2 cellular contexts compared by ENCODE assay signal in the genomic region with DNA sequence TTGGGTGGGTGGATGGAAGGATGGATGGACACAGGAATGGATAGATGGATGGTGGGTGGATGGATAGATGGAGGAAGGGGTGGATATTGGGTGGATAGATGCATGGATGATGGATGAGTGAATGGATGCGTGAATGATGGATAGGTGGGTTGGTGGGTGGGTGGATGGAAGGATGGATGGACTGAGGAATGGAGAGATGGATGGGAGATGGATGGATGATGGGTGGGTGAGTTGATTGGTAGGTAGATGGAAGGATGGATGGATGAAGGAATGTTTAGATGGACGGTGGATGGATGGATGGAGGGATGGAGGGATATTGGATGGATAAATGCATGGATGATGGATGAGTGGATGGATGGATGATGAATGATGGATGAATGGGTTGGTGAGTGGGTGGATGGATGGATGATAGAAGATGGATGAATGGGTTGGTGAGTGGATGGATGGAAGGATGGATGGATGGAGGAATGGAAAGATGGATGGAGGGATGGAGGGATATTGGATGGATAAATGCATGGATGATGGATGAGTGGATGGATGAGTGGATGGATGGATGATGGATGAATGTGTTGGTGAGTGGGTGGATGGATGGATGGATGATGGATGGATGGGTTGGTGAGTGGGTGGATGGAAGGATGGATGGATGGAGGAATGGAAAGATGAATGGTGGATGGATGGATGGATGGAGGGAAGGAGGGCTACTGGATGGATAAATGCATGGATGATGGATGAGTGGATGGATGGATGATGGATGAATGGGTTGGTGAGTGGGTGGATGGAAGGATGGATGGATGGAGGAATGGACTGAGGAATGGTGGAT.
A peak's percentile ranks its signal among the peaks of the same experiment; 100 is the strongest.
TF ChIP-seq lines count a peak whose summit lies in the region.

No MANE protein-coding gene starts in this region.

TF ChIP-seq in HEK293, 187 proteins besides CTCF, POLR2A, EP300 and RAD21:
- TF ChIP-seq ZNF843 (tag by site-specific recombination; IDR thresholded peaks at IDR 0.05) (no peak), ZBTB8A (tag by site-specific recombination; IDR thresholded peaks at IDR 0.05) (no peak), EGR2 (tag by site-specific recombination; IDR thresholded peaks at IDR 0.05; ENCODE audit: low read depth) (peak; percentile 16; the same call in 1 of the 2 replicates), ZBTB7A (tag by site-specific recombination; IDR thresholded peaks at IDR 0.05; ENCODE audit: low read depth) (no peak), ZNF548 (tag by site-specific recombination; IDR thresholded peaks at IDR 0.05) (no peak), RBAK (tag by site-specific recombination; IDR thresholded peaks at IDR 0.05) (no peak), SCRT2 (tag by site-specific recombination; IDR thresholded peaks at IDR 0.05) (no peak), ZSCAN5A (tag by site-specific recombination; IDR thresholded peaks at IDR 0.05) (no peak), ZNF571 (tag by site-specific recombination; IDR thresholded peaks at IDR 0.05) (no peak), ZNF366 (tag by site-specific recombination; conservative IDR thresholded peaks at IDR 0.05) (peak; percentile 92), ZNF302 (tag by site-specific recombination; IDR thresholded peaks at IDR 0.05; ENCODE audit: low read depth) (no peak), ZNF16 (tag by site-specific recombination; IDR thresholded peaks at IDR 0.05; ENCODE audit: low read depth) (no peak), ZNF596 (tag by site-specific recombination; IDR thresholded peaks at IDR 0.05) (no peak), ZSCAN16 (tag by site-specific recombination; IDR thresholded peaks at IDR 0.05) (no peak), ZNF24 (tag by site-specific recombination; IDR thresholded peaks at IDR 0.05) (no peak), ZNF169 (tag by site-specific recombination; IDR thresholded peaks at IDR 0.05) (no peak), ZFP41 (tag by site-specific recombination; IDR thresholded peaks at IDR 0.05; ENCODE audit: borderline replicate concordance) (no peak), BCL11A (tag by site-specific recombination; IDR thresholded peaks at IDR 0.05; ENCODE audit: low read depth) (no peak), ZNF274 (IDR thresholded peaks at IDR 0.05; ENCODE audit: low read length) (no peak), ZNF274 (tag by site-specific recombination; IDR thresholded peaks at IDR 0.05; ENCODE audit: borderline replicate concordance) (no peak), ZNF473 (tag by site-specific recombination; IDR thresholded peaks at IDR 0.05) (no peak), ZNF391 (tag by site-specific recombination; IDR thresholded peaks at IDR 0.05; ENCODE audit: borderline replicate concordance, low read depth) (no peak), ZBTB17 (tag by site-specific recombination; IDR thresholded peaks at IDR 0.05) (peak; percentile 92), ZNF777 (tag by site-specific recombination; IDR thresholded peaks at IDR 0.05; ENCODE audit: borderline replicate concordance) (no peak), GLI4 (tag by site-specific recombination; IDR thresholded peaks at IDR 0.05) (no peak)
- TF ChIP-seq, protein P1, sequence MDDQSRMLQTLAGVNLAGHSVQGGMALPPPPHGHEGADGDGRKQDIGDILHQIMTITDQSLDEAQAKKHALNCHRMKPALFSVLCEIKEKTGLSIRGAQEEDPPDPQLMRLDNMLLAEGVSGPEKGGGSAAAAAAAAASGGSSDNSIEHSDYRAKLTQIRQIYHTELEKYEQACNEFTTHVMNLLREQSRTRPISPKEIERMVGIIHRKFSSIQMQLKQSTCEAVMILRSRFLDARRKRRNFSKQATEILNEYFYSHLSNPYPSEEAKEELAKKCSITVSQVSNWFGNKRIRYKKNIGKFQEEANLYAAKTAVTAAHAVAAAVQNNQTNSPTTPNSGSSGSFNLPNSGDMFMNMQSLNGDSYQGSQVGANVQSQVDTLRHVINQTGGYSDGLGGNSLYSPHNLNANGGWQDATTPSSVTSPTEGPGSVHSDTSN (CRISPR knock-in tag; IDR thresholded peaks at IDR 0.05) = no peak

TF ChIP-seq in IMR-90, 13 proteins besides CTCF, POLR2A, EP300 and RAD21:
- TF ChIP-seq MAFK (IDR thresholded peaks at IDR 0.05; ENCODE audit: low read depth, low read length) (no peak), MAZ (IDR thresholded peaks at IDR 0.05; ENCODE audit: borderline replicate concordance, low read depth, low read length) (no peak), CHD1 (IDR thresholded peaks at IDR 0.05; ENCODE audit: low read depth, low read length) (no peak), SMC3 (IDR thresholded peaks at IDR 0.05; ENCODE audit: low read depth, low read length) (no peak), BHLHE40 (IDR thresholded peaks at IDR 0.05; ENCODE audit: low read depth, low read length) (no peak), MXI1 (IDR thresholded peaks at IDR 0.05; ENCODE audit: borderline replicate concordance, low read depth, low read length) (no peak), FOS (IDR thresholded peaks at IDR 0.05; ENCODE audit: low read depth, low read length) (no peak), CEBPB (IDR thresholded peaks at IDR 0.05; ENCODE audit: low read depth, low read length) (no peak), RFX5 (IDR thresholded peaks at IDR 0.05; ENCODE audit: low read depth, low read length) (no peak)
- TF ChIP-seq, protein P2, sequence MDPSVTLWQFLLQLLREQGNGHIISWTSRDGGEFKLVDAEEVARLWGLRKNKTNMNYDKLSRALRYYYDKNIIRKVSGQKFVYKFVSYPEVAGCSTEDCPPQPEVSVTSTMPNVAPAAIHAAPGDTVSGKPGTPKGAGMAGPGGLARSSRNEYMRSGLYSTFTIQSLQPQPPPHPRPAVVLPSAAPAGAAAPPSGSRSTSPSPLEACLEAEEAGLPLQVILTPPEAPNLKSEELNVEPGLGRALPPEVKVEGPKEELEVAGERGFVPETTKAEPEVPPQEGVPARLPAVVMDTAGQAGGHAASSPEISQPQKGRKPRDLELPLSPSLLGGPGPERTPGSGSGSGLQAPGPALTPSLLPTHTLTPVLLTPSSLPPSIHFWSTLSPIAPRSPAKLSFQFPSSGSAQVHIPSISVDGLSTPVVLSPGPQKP (IDR thresholded peaks at IDR 0.05; ENCODE audit: borderline replicate concordance, low read depth, low read length) = no peak
